Comparison of ENCODE assay signal across 8 cellular contexts in the genomic region with DNA sequence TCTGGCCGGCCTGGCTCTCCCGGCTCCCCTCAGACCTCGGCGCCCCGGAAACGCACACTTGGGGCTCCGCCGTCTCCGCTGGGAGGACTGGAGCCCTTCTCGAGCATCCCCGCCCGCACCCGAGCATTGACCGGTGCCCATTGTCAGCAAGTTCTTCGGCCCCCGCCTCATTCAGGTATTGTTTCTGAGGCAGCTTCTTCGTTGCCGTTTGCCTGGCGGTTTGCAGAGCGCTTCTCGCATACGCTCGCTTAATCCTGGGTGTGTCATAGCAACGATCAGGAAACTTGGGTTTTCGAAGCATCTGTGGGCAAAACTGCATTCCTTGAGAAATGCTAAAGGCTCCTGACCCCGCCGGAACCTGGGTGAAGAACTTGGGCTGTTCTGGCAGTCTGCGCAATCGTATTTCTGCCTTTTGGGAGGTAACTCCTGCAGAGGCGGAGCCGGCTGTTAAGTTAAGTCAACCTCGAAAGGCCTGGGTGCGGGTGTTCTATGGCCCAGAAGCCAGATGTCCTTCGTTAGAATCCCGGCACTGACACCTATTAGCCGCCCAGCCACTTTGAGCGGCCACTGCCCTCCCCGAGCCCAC. TPM values are rescaled to one million over a fixed set of nuclear protein-coding genes. Genes with fewer than 3 reads are reported as not detected.
DNase-seq lines count a peak whose midpoint lies in the region; ATAC-seq and TF ChIP-seq lines count a peak whose summit lies in the region.

No MANE protein-coding gene starts in this region.

- H3K9me3 ChIP-seq in gastrocnemius medialis, result no peaks in the 10 kb centered on the region

- H3K4me1 ChIP-seq in gastrocnemius medialis, result peaks cover 30 to 32% of the 10 kb centered on the region in 2 donors

- peak overlapping the region in 6 of 7 donors; percentile 7 to 82 (median 65) for H3K27ac Mint-ChIP-seq in CD14-positive monocyte

- H3K4me3 ChIP-seq in astrocyte of the cerebellum (ENCODE audit: low read depth, low read length), result peak overlapping the region; percentile 99
- peak overlapping the region; percentile 93 for H3K4me3 ChIP-seq in iPS-11a (ENCODE audit: low read depth, low read length)
- peak overlapping the region; percentile 79 to 99 (median 88) for H3K4me3 ChIP-seq in gastrocnemius medialis

- in situ Hi-C loops in astrocyte of the cerebellum (cut with HindIII; ENCODE audit: low sequenced_read_pairs) (no loop called here), gastrocnemius medialis (cut with MboI; ENCODE audit: low sequenced_read_pairs in 4 of 4) (no loop called here)

- peak overlapping the region; percentile 93 to 96 (median 96) for H3K27ac ChIP-seq in gastrocnemius medialis

- no peaks in the 10 kb centered on the region for H3K36me3 ChIP-seq in gastrocnemius medialis

- ATAC-seq in GM19372 (IDR thresholded peaks at IDR 0.05; ENCODE audit: low read depth, unreplicated experiment) (peak; percentile 25), HG03457 (IDR thresholded peaks at IDR 0.05; ENCODE audit: unreplicated experiment) (peak; percentile 22), gastrocnemius medialis (no peak)

- TF ChIP-seq CTCF in CD14-positive monocyte (IDR thresholded peaks at IDR 0.05) (no peak), astrocyte of the cerebellum (IDR thresholded peaks at IDR 0.05; ENCODE audit: low read depth, low read length, missing control alignments) (no peak), gastrocnemius medialis (IDR thresholded peaks at IDR 0.05 in 4 of 5, conservative IDR thresholded peaks at IDR 0.05 in 1 of 5) (no peak)

- H3K4me1 Mint-ChIP-seq in CD14-positive monocyte, result peaks cover 48% of the 10 kb centered on the region

- peaks cover 0 to 5% (median 0%) of the 10 kb centered on the region in 7 donors for H3K9me3 Mint-ChIP-seq in CD14-positive monocyte

- H3K27me3 ChIP-seq in gastrocnemius medialis, result no peaks in the 10 kb centered on the region

- peaks cover 0 to 4% of the 10 kb centered on the region in 2 donors for H3K36me3 Mint-ChIP-seq in CD14-positive monocyte

- DNase-seq in CD14-positive monocyte (ENCODE audit: low spot score) (no peak), RPMI8226 (peak; percentile 69), astrocyte of the cerebellum (ENCODE audit: low read depth) (no peak), gastrocnemius medialis (peak in 1 of 2 donors; percentile 4), mesenteric fat pad (ENCODE audit: low spot score) (no peak)

- peak overlapping the region; percentile 88 for H3K4me3 Mint-ChIP-seq in CD14-positive monocyte

- TF ChIP-seq POLR2A in gastrocnemius medialis (IDR thresholded peaks at IDR 0.05), result no peak

- no peaks in the 10 kb centered on the region for H3K27me3 Mint-ChIP-seq in CD14-positive monocyte (ENCODE audit: low read depth in 3 of 3)

- intact Hi-C loops in CD14-positive monocyte (cut with micrococcal nuclease), result loop anchor here in 1 of 2 donors (2.0 to 10.0 kb wide), 2 partner anchors 27 to 141 kb away; a partner anchor contains a TSS
- intact Hi-C loops in gastrocnemius medialis (cut with DNase I; ENCODE audit: low total_unique reads), result loop anchor here (1.0 to 2.0 kb wide), 3 partner anchors 27 to 138 kb away; a partner anchor contains a TSS

RNA-seq across cellular contexts. Expression of a gene that starts 0.5 kb away (rescaled TPM):
- 10 to 100 TPM; 20.7 to 24.7 TPM for polyA plus RNA-seq in CD14-positive monocyte
- total RNA-seq in gastrocnemius medialis, result 10 to 100 TPM in 2 of 4 donors, 1 to 10 TPM in 2; 6.7 to 15.1 (median 8.6) TPM
- 16.4 TPM for total RNA-seq in mesenteric fat pad

RNA-seq across cellular contexts. Expression of a gene that starts 0.7 kb away (rescaled TPM):
- 1 to 10 TPM in 1 of 2 donors, under 1 TPM in 1; 0.94 to 1.3 TPM for polyA plus RNA-seq in CD14-positive monocyte
- total RNA-seq in gastrocnemius medialis (10 to 100 TPM; 22.2 to 30.3 (median 28.6) TPM), mesenteric fat pad (21.3 TPM)

RNA-seq across cellular contexts. Expression of a gene that starts 28.1 kb away (rescaled TPM):
- polyA plus RNA-seq in CD14-positive monocyte, result under 1 TPM in 1 of 2 donors, not detected in 1; 0.16 TPM
- total RNA-seq in gastrocnemius medialis (1 to 10 TPM in 1 of 4 donors, under 1 TPM in 3; 0.61 to 1.4 (median 0.82) TPM), mesenteric fat pad (0.87 TPM)

Comparison
In these comparisons a context has a peak if more than half of its experiments do, and no peak if none do; other contexts are left out.
1. ATAC-seq: peak in GM19372 (single experiment) and HG03457 (single experiment); none in gastrocnemius medialis (0 of 2).
2. Peak in every context shown above with its lines, with median percentiles within 50 percentile points of each other: H3K4me3 ChIP-seq.